33 cellular contexts compared by ENCODE assay signal in genomic region chr12:91072931-91073330, GRCh38. TPM values are rescaled to one million over a fixed set of nuclear protein-coding genes. Genes with fewer than 3 reads are reported as not detected.
DNase-seq lines count a peak whose midpoint lies in the region; ATAC-seq, FAIRE-seq and TF ChIP-seq lines count a peak whose summit lies in the region.
"Had no signal": no experiment of that assay in that cellular context is flagged by ENCODE, and none has a peak within 500 bp of the region (broad histone marks: within the 10 kb centered on the region; RNA-seq: fewer than 3 reads in every experiment).

No MANE protein-coding gene starts in this region.

- TF ChIP-seq CTCF in D721Med (IDR thresholded peaks at IDR 0.05; ENCODE audit: insufficient read depth, missing control alignments) (no peak), mucosa of descending colon (IDR thresholded peaks at IDR 0.05) (no peak), thyroid gland (IDR thresholded peaks at IDR 0.05) (no peak)

- H3K4me3 ChIP-seq in mucosa of descending colon = no peak overlapping the region
- no peak overlapping the region for H3K4me3 ChIP-seq in thyroid gland (replicated peaks in 1 of 3)
- H3K4me3 ChIP-seq: BLaER1 treated with 17β-estradiol and CSF1 and Interleukin-3, amounts not matched to agents 10 nM and 100 nM; colonic mucosa; hepatocyte; left lung; ovary; Peyer's patch; suprapubic skin had no signal

- no peaks in the 10 kb centered on the region for H3K27me3 ChIP-seq in thyroid gland
- H3K27me3 ChIP-seq: BLaER1 treated with 17β-estradiol and CSF1 and Interleukin-3, amounts not matched to agents 10 nM and 100 nM; colonic mucosa; hepatocyte; left lung; ovary; Peyer's patch; suprapubic skin had no signal

- no peak overlapping the region for H3K27ac ChIP-seq in thyroid gland
- H3K27ac ChIP-seq: BLaER1 treated with 17β-estradiol and CSF1 and Interleukin-3, amounts not matched to agents 10 nM and 100 nM; colonic mucosa; hepatocyte; left lung; Peyer's patch; suprapubic skin had no signal

- DNase-seq in D721Med (ENCODE audit: insufficient read length, low spot score) (no peak), M059J (ENCODE audit: low read depth) (peak; percentile 50), NCI-H748 (lab: John Stamatoyannopoulos, UW; ENCODE audit: unreplicated experiment) (peak; percentile 41), fibroblast of peridontal ligament (ENCODE audit: extremely low read depth) (peak; percentile 32), mucosa of descending colon (no peak), thyroid gland (no peak)
- DNase-seq: activated CD8-positive, alpha-beta T cell treated with anti-CD3 and anti-CD28 coated beads for 36 hours; activated gamma-delta T cell treated with Interleukin-2 at 50 U/mL for 16 hours; activated naive CD8-positive, alpha-beta T cell treated with anti-CD3 and anti-CD28 coated beads, Interleukin-2, amount 50 U/mL, for 24 hours; activated T-cell treated with anti-CD3 and anti-CD28 coated beads for 4 hours; Calu3; colonic mucosa; effector memory CD8-positive, alpha-beta T cell; foreskin melanocyte; immature natural killer cell; left lung; natural killer cell; NCI-H1436; NCI-H2227 treated with DMSO at 0.1 percent for 48 hours; ovary; Peyer's patch; SIG-M5; stimulated activated CD4-positive, alpha-beta T cell treated with anti-CD3 and anti-CD28 coated beads, Interleukin-4, amount 100 ng/mL, for 1 hour; T-helper 1 cell had no signal

- H3K4me1 ChIP-seq in mucosa of descending colon (ENCODE audit: low read depth) (no peaks in the 10 kb centered on the region), thyroid gland (no peaks in the 10 kb centered on the region)
- H3K4me1 ChIP-seq: BLaER1 treated with 17β-estradiol and CSF1 and Interleukin-3, amounts not matched to agents 10 nM and 100 nM; colonic mucosa; left lung; Peyer's patch; suprapubic skin had no signal

- FAIRE-seq in D721Med (lab: Jason Lieb, UNC) = peak; percentile 44
- FAIRE-seq: GM19239, urothelium cell line had no signal

- H3K9me3 ChIP-seq in mucosa of descending colon (no peaks in the 10 kb centered on the region), thyroid gland (no peaks in the 10 kb centered on the region)
- H3K9me3 ChIP-seq: BLaER1 treated with 17β-estradiol and CSF1 and Interleukin-3, amounts not matched to agents 10 nM and 100 nM; colonic mucosa; left lung; ovary; Peyer's patch; suprapubic skin had no signal

- ATAC-seq in mucosa of descending colon (no peak), HG03457 (IDR thresholded peaks at IDR 0.05; ENCODE audit: unreplicated experiment) (no peak)
- ATAC-seq: activated CD4-positive, CD25-positive, alpha-beta regulatory T cell treated with anti-CD3 and anti-CD28 coated beads, Interleukin-2, amount 50 U/mL, for 24 hours; activated CD8-positive, alpha-beta T cell treated with anti-CD3 and anti-CD28 coated beads for 36 hours; activated naive CD8-positive, alpha-beta T cell treated with anti-CD3 and anti-CD28 coated beads, Interleukin-2, amount 50 U/mL, for 24 hours; effector memory CD8-positive, alpha-beta T cell; left lung; natural killer cell; stimulated activated memory B cell treated with anti-CD40 and anti-IgM and Interleukin-4, amounts not matched to agents 10 μg/mL and 1 μg/mL and 100 μg/mL, for 72 hours had no signal

- intact Hi-C loops in mucosa of descending colon (cut with DNase I, micrococcal nuclease) = no loop called here
- intact Hi-C loops in thyroid gland (cut with DNase I) = no loop called here

- no peak for TF ChIP-seq POLR2A in thyroid gland (IDR thresholded peaks at IDR 0.05)

- WGBS in thyroid gland, 2 donors = 88 to 94% methylated on average over 2 of the region's 2 CpGs

- H3K36me3 ChIP-seq in mucosa of descending colon (ENCODE audit: low read depth) (no peaks in the 10 kb centered on the region), thyroid gland (no peaks in the 10 kb centered on the region)
- H3K36me3 ChIP-seq: BLaER1 treated with 17β-estradiol and CSF1 and Interleukin-3, amounts not matched to agents 10 nM and 100 nM; colonic mucosa; left lung; ovary; Peyer's patch; suprapubic skin had no signal

RNA-seq across cellular contexts. Expression of gene KERA, which starts 15.1 kb away (rescaled TPM):
- not detected in 2 replicates for total RNA-seq in M059J (2014; rRNA removed; shearing (Covaris generic))
- total RNA-seq in mucosa of descending colon (under 1 TPM in 1 of 3 donors, not detected in 2; 0.32 TPM), thyroid gland (not detected)
- total RNA-seq: activated CD8-positive, alpha-beta T cell treated with anti-CD3 and anti-CD28 coated beads for 36 hours; Calu3; colonic mucosa; G401; natural killer cell; Peyer's patch; suprapubic skin had no signal

RNA-seq across cellular contexts. Expression of gene LUM, which starts 38.4 kb away (rescaled TPM):
- total RNA-seq in M059J (2014; rRNA removed; shearing (Covaris generic)) = 293 and 400 TPM in 2 replicates
- total RNA-seq in mucosa of descending colon (10 to 100 TPM; 22.1 to 83.2 (median 68.5) TPM), thyroid gland (100 to 1,000 TPM in 2 of 4 donors, 10 to 100 TPM in 2; 36.7 to 840 (median 127) TPM)
- total RNA-seq: activated CD8-positive, alpha-beta T cell treated with anti-CD3 and anti-CD28 coated beads for 36 hours; G401; natural killer cell had no signal

Comparison
In these comparisons a context has a peak if more than half of its experiments do, and no peak if none do; other contexts are left out.
1. DNase-seq: peak in M059J (single experiment), NCI-H748 (single experiment) and fibroblast of peridontal ligament (single experiment); none in D721Med (single experiment), mucosa of descending colon (0 of 3) and thyroid gland (0 of 2).